Comparison of ENCODE assay signal across 2 cellular contexts in genomic region chr11:57478971-57479663, GRCh38.
A peak's percentile ranks its signal among the peaks of the same experiment; 100 is the strongest.
TF ChIP-seq lines count a peak whose summit lies in the region.

No MANE protein-coding gene starts in this region.

TF ChIP-seq in HEK293, 187 proteins besides CTCF, POLR2A, EP300 and RAD21:
- TF ChIP-seq EGR2 (tag by site-specific recombination; IDR thresholded peaks at IDR 0.05; ENCODE audit: low read depth): peak; percentile 93
- no peak for TF ChIP-seq ZNF140 (tag by site-specific recombination; IDR thresholded peaks at IDR 0.05)
- peak; percentile 96 for TF ChIP-seq ZFHX2 (tag by site-specific recombination; conservative IDR thresholded peaks at IDR 0.05)
TF ChIP-seq in HEK293: peak in this region for 2.

TF ChIP-seq in H1, 55 proteins besides CTCF, POLR2A, EP300 and RAD21:
- no peak for TF ChIP-seq ASH2L (IDR thresholded peaks at IDR 0.05; ENCODE audit: low read length)
- no peak for TF ChIP-seq SUZ12 (IDR thresholded peaks at IDR 0.05; ENCODE audit: low read length)
- TF ChIP-seq KDM1A (IDR thresholded peaks at IDR 0.05; ENCODE audit: borderline replicate concordance, low read length): no peak
- TF ChIP-seq RFX5 (IDR thresholded peaks at IDR 0.05; ENCODE audit: borderline replicate concordance, low read depth, low read length): no peak
- TF ChIP-seq HDAC6 (IDR thresholded peaks at IDR 0.05; ENCODE audit: low read depth, low read length): no peak
- TF ChIP-seq TEAD4 (IDR thresholded peaks at IDR 0.05; ENCODE audit: low read depth, low read length): no peak
- no peak for TF ChIP-seq NRF1 (IDR thresholded peaks at IDR 0.05; ENCODE audit: low read depth, low read length)
- no peak for TF ChIP-seq TAF1 (IDR thresholded peaks at IDR 0.05; ENCODE audit: low read depth, low read length)
- no peak for TF ChIP-seq SIN3A (conservative IDR thresholded peaks at IDR 0.05 in 1 of 2, IDR thresholded peaks at IDR 0.05 in 1 of 2; ENCODE audit: low read depth in 1 of 2, low read length in 2 of 2)
- TF ChIP-seq SP2 (IDR thresholded peaks at IDR 0.05; ENCODE audit: low read length): no peak
- TF ChIP-seq EGR1 (IDR thresholded peaks at IDR 0.05; ENCODE audit: borderline replicate concordance, low read depth, low read length): no peak
- TF ChIP-seq CHD2 (IDR thresholded peaks at IDR 0.05; ENCODE audit: low read length): no peak
- TF ChIP-seq ATF2 (IDR thresholded peaks at IDR 0.05; ENCODE audit: low read length): no peak
- TF ChIP-seq NANOG (IDR thresholded peaks at IDR 0.05; ENCODE audit: insufficient read depth, low read depth, low read length, poor library complexity, severe bottlenecking): no peak
- TF ChIP-seq TAF7 (optimal IDR thresholded peaks at IDR 0.05; ENCODE audit: borderline replicate concordance, low read depth, low read length): no peak
